In genomic region chr3:197664423-197665141, GRCh38 we compare ENCODE assay signal across 8 cellular contexts.
A peak's percentile ranks its signal among the peaks of the same experiment; 100 is the strongest.
DNase-seq lines count a peak whose midpoint lies in the region; ATAC-seq and TF ChIP-seq lines count a peak whose summit lies in the region.
"Not testable (repeated sequence)": the region's sequence is repeated elsewhere in the genome, so short reads cannot be mapped to it uniquely, and the experiment has no call there.

No MANE protein-coding gene starts in this region.

- H3K27me3 ChIP-seq in esophagus muscularis mucosa = not testable (repeated sequence)

- peak overlapping the region; percentile 61; the same call in 1 of the 2 replicates for H2AFZ ChIP-seq in OCI-LY7 (ENCODE audit: low read length)

- H3K27ac Mint-ChIP-seq in activated T-helper 2 cell treated with anti-CD3 and anti-CD28 coated beads, Interferon-gamma antibody, Interleukin-2, Interleukin-4, amounts not matched to agents 10 μg/mL and 5 μg/mL and 100 μg/mL, durations not matched to agents 14 hours and 24 hours and 36 hours; naive thymus-derived CD8-positive, alpha-beta T cell: not testable (repeated sequence)

- H3K4me3 ChIP-seq in OCI-LY7 (ENCODE audit: low read depth, low read length, poor library complexity, severe bottlenecking) = peak overlapping the region; percentile 62
- H3K4me3 ChIP-seq in esophagus muscularis mucosa = peak overlapping the region; percentile 44 to 54 (median 47)

- POLR2A ChIA-PET in OCI-LY7 (lab: Charles Lee); naive thymus-derived CD8-positive, alpha-beta T cell (lab: Charles Lee): not testable (repeated sequence)

- H3K79me2 ChIP-seq in OCI-LY7 (ENCODE audit: insufficient read depth, low read depth, low read length) = not testable (repeated sequence)

- CTCF ChIA-PET in OCI-LY7 (lab: Charles Lee; ENCODE audit: unreplicated experiment) = not testable (repeated sequence)

- H3K9me2 ChIP-seq in OCI-LY7 (ENCODE audit: insufficient read depth, low read length) = not testable (repeated sequence)

- in situ Hi-C loops in Caki2 (cut with HindIII; ENCODE audit: low pct_unique_long_range_greater_than_20kb, low sequenced_read_pairs) = not testable (repeated sequence)

- not testable (repeated sequence) for BruUV-seq in OCI-LY7 (replicated peaks; lab: Mats Ljungman, UMichigan)

- peaks cover 12% of the 10 kb centered on the region for H3K4me1 ChIP-seq in OCI-LY7 (ENCODE audit: insufficient read depth, low read length, poor library complexity, severe bottlenecking)
- not testable (repeated sequence) for H3K4me1 ChIP-seq in esophagus muscularis mucosa

- TF ChIP-seq POLR2A in esophagus muscularis mucosa (IDR thresholded peaks at IDR 0.05; ENCODE audit: low read depth) = not testable (repeated sequence)

- DNase-seq in Caki2 (ENCODE audit: low read depth) (peak; percentile 12), OCI-LY7 (ENCODE audit: low spot score) (peak; percentile 54)
- DNase-seq in activated T-helper 2 cell treated with anti-CD3 and anti-CD28 coated beads, Interferon-gamma antibody, Interleukin-2, Interleukin-4, amounts not matched to agents 10 μg/mL and 5 μg/mL and 100 μg/mL, durations not matched to agents 14 hours and 24 hours and 36 hours (ENCODE audit: low spot score) = peak; percentile 37
- not testable (repeated sequence) for DNase-seq in esophagus muscularis mucosa (ENCODE audit: extremely low spot score)
- peak in 7 of 10 donors; percentile 9 to 69 (median 53) for DNase-seq in naive thymus-derived CD8-positive, alpha-beta T cell
- peak; percentile 48 for DNase-seq in stimulated activated CD8-positive, alpha-beta memory T cell treated with anti-CD3 and anti-CD28 coated beads, Interleukin-4, amount 100 ng/mL, for 48 hours

- peaks cover 11% of the 10 kb centered on the region for H3K4me1 Mint-ChIP-seq in activated T-helper 2 cell treated with anti-CD3 and anti-CD28 coated beads, Interferon-gamma antibody, Interleukin-2, Interleukin-4, amounts not matched to agents 10 μg/mL and 5 μg/mL and 100 μg/mL, durations not matched to agents 14 hours and 24 hours and 36 hours (ENCODE audit: low read depth)
- not testable (repeated sequence) for H3K4me1 Mint-ChIP-seq in naive thymus-derived CD8-positive, alpha-beta T cell

- peak overlapping the region; percentile 52 for H3K4me3 Mint-ChIP-seq in activated T-helper 2 cell treated with anti-CD3 and anti-CD28 coated beads, Interferon-gamma antibody, Interleukin-2, Interleukin-4, amounts not matched to agents 10 μg/mL and 5 μg/mL and 100 μg/mL, durations not matched to agents 14 hours and 24 hours and 36 hours (ENCODE audit: low read depth)
- peak overlapping the region in 8 of 10 donors; percentile 44 to 70 (median 54) for H3K4me3 Mint-ChIP-seq in naive thymus-derived CD8-positive, alpha-beta T cell

- not testable (repeated sequence) for H3K36me3 ChIP-seq in OCI-LY7 (ENCODE audit: insufficient read depth, low read length); esophagus muscularis mucosa

- ATAC-seq in GM21367 (IDR thresholded peaks at IDR 0.05; ENCODE audit: unreplicated experiment) = peak; percentile 31
- ATAC-seq in HG03045 (IDR thresholded peaks at IDR 0.05; ENCODE audit: unreplicated experiment) = peak; percentile 44
- peak; percentile 73 to 78 for ATAC-seq in naive thymus-derived CD8-positive, alpha-beta T cell

- not testable (repeated sequence) for TF ChIP-seq CTCF in OCI-LY7 (conservative IDR thresholded peaks at IDR 0.05; ENCODE audit: low read length); esophagus muscularis mucosa (IDR thresholded peaks at IDR 0.05)

- H3K9me3 ChIP-seq in OCI-LY7 (ENCODE audit: low read length); esophagus muscularis mucosa: not testable (repeated sequence)

- peak overlapping the region; percentile 40 for H3K27ac ChIP-seq in OCI-LY7 (ENCODE audit: low read depth, low read length, poor library complexity, severe bottlenecking)
- H3K27ac ChIP-seq in esophagus muscularis mucosa (replicated peaks in 1 of 4) = not testable (repeated sequence)

- 0% methylated on average over 13 of the region's 29 CpGs for WGBS in esophagus muscularis mucosa

- H3K9me3 Mint-ChIP-seq in activated T-helper 2 cell treated with anti-CD3 and anti-CD28 coated beads, Interferon-gamma antibody, Interleukin-2, Interleukin-4, amounts not matched to agents 10 μg/mL and 5 μg/mL and 100 μg/mL, durations not matched to agents 14 hours and 24 hours and 36 hours; naive thymus-derived CD8-positive, alpha-beta T cell: not testable (repeated sequence)

- TF ChIP-seq EP300 in esophagus muscularis mucosa (IDR thresholded peaks at IDR 0.05) = not testable (repeated sequence)

- H3K27me3 Mint-ChIP-seq in activated T-helper 2 cell treated with anti-CD3 and anti-CD28 coated beads, Interferon-gamma antibody, Interleukin-2, Interleukin-4, amounts not matched to agents 10 μg/mL and 5 μg/mL and 100 μg/mL, durations not matched to agents 14 hours and 24 hours and 36 hours (ENCODE audit: low read depth); naive thymus-derived CD8-positive, alpha-beta T cell: not testable (repeated sequence)

- intact Hi-C loops in OCI-LY7 (cut with micrococcal nuclease; ENCODE audit: unreplicated experiment); activated T-helper 2 cell treated with anti-CD3 and anti-CD28 coated beads, Interferon-gamma antibody, Interleukin-2, Interleukin-4, amounts not matched to agents 10 μg/mL and 5 μg/mL and 100 μg/mL, durations not matched to agents 14 hours and 24 hours and 36 hours (cut with micrococcal nuclease); esophagus muscularis mucosa (cut with DNase I): not testable (repeated sequence)

- peak overlapping the region; percentile 70 for H3K4me2 ChIP-seq in OCI-LY7 (ENCODE audit: low read length)

- H3K36me3 Mint-ChIP-seq in activated T-helper 2 cell treated with anti-CD3 and anti-CD28 coated beads, Interferon-gamma antibody, Interleukin-2, Interleukin-4, amounts not matched to agents 10 μg/mL and 5 μg/mL and 100 μg/mL, durations not matched to agents 14 hours and 24 hours and 36 hours (ENCODE audit: low read depth); naive thymus-derived CD8-positive, alpha-beta T cell: not testable (repeated sequence)

- not testable (repeated sequence) for H4K20me1 ChIP-seq in OCI-LY7 (ENCODE audit: insufficient read depth, low read length)
